ENCODE assay signal across 1 cellular context in genomic region chr10:46581997-46582396, GRCh38. TPM values are rescaled to one million over a fixed set of nuclear protein-coding genes. Genes with fewer than 3 reads are reported as not detected.
"Had no signal": no experiment of that assay in that cellular context is flagged by ENCODE, and none has a peak within 500 bp of the region (broad histone marks: within the 10 kb centered on the region; RNA-seq: fewer than 3 reads in every experiment).

No MANE protein-coding gene starts in this region.

RNA-seq across cellular contexts. Expression of gene GPRIN2, which starts 25.5 kb away (rescaled TPM):
- total RNA-seq: subcutaneous adipose tissue had no signal
